ENCODE assay signal across 1 cellular context in the genomic region with DNA sequence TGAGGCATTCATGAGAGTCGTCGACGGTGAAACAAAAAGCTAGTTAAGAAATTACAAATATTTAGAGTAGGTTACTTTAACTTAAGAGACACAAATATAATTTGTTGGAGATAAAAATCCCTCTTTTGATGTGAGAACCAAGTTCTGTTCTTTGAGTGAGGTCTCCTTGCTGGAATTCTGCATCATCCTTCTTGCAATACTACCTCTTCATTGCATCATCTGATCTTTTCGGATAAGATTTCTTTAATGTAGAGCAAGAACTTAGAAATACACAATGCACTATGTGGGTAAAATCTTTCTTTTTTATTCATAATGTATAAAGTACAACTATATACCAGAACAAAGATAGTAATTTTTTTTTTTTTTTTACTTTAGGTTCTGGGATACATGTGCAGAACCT.
TF ChIP-seq lines count a peak whose summit lies in the region.

No MANE protein-coding gene starts in this region.

TF ChIP-seq in K562, 482 proteins besides CTCF, POLR2A, EP300 and RAD21 (continued from another document):
- TF ChIP-seq YY1 (IDR thresholded peaks at IDR 0.05; ENCODE audit: borderline replicate concordance in 1 of 3, control insufficient read depth in 1 of 3, extremely low read depth in 1 of 3, insufficient read depth in 3 of 3, insufficient read length in 1 of 3, insufficient replicate concordance in 2 of 3, low read depth in 1 of 3, low read length in 2 of 3) (no peak), CBX2 (IDR thresholded peaks at IDR 0.05; ENCODE audit: insufficient read depth, low read length, poor library complexity, severe bottlenecking) (no peak), CEBPB (tag; IDR thresholded peaks at IDR 0.05) (peak; percentile 47), ZNF408 (CRISPR knock-in tag; IDR thresholded peaks at IDR 0.05; ENCODE audit: low read depth) (no peak), ZNF212 (CRISPR knock-in tag; IDR thresholded peaks at IDR 0.05) (no peak), JUND (IDR thresholded peaks at IDR 0.05; ENCODE audit: borderline replicate concordance, low read depth, low read length) (peak; percentile 30; the same call in 1 of the 2 replicates), JUND (tag; IDR thresholded peaks at IDR 0.05; ENCODE audit: borderline replicate concordance, low read depth, low read length) (no peak), TRIM24 (IDR thresholded peaks at IDR 0.05) (peak; percentile 88 to 92), CREB1 (IDR thresholded peaks at IDR 0.05) (no peak), CREB1 (CRISPR knock-in tag; IDR thresholded peaks at IDR 0.05) (no peak), FOXK2 (conservative IDR thresholded peaks at IDR 0.05 in 1 of 2, IDR thresholded peaks at IDR 0.05 in 1 of 2; ENCODE audit: low read depth in 2 of 2) (no peak), PHF8 (IDR thresholded peaks at IDR 0.05; ENCODE audit: borderline replicate concordance, low read length) (no peak), HNRNPK (IDR thresholded peaks at IDR 0.05; ENCODE audit: low read depth, low read length, poor library complexity, severe bottlenecking) (no peak), NFIX (CRISPR knock-in tag; IDR thresholded peaks at IDR 0.05; ENCODE audit: low read depth) (no peak), HMGN3 (IDR thresholded peaks at IDR 0.05; ENCODE audit: borderline replicate concordance, extremely low read depth, insufficient read length, low read depth, low read length) (no peak), MCM5 (IDR thresholded peaks at IDR 0.05; ENCODE audit: low read depth) (no peak), RBM22 (IDR thresholded peaks at IDR 0.05; ENCODE audit: low read depth, low read length, poor library complexity, severe bottlenecking) (no peak), SMAD1 (IDR thresholded peaks at IDR 0.05; ENCODE audit: low read depth, low read length, partially characterized antibody) (no peak), PHF21A (IDR thresholded peaks at IDR 0.05; ENCODE audit: borderline replicate concordance, low read depth) (no peak), ZNF696 (CRISPR knock-in tag; conservative IDR thresholded peaks at IDR 0.05) (no peak), ZNF76 (CRISPR knock-in tag; IDR thresholded peaks at IDR 0.05; ENCODE audit: borderline replicate concordance) (no peak), ZFP1 (CRISPR knock-in tag; IDR thresholded peaks at IDR 0.05) (no peak), YBX1 (IDR thresholded peaks at IDR 0.05) (no peak), ESRRB (CRISPR knock-in tag; IDR thresholded peaks at IDR 0.05; ENCODE audit: borderline replicate concordance) (no peak), CEBPG (CRISPR knock-in tag; IDR thresholded peaks at IDR 0.05) (peak; percentile 78), CEBPG (tag; conservative IDR thresholded peaks at IDR 0.05 in 1 of 2, IDR thresholded peaks at IDR 0.05 in 1 of 2) (peak; percentile 95 to 96), EP400 (IDR thresholded peaks at IDR 0.05) (peak; percentile 18; the same call in 1 of the 2 replicates), ZNF140 (CRISPR knock-in tag; IDR thresholded peaks at IDR 0.05) (no peak), ZNF644 (tag; IDR thresholded peaks at IDR 0.05; ENCODE audit: low read depth) (no peak), ZSCAN32 (CRISPR knock-in tag; IDR thresholded peaks at IDR 0.05) (peak; percentile 79; the same call in 1 of the 2 replicates), ZNF445 (CRISPR knock-in tag; IDR thresholded peaks at IDR 0.05; ENCODE audit: low read depth) (no peak), ZNF583 (CRISPR knock-in tag; IDR thresholded peaks at IDR 0.05) (no peak), FIP1L1 (IDR thresholded peaks at IDR 0.05; ENCODE audit: low read depth, low read length, poor library complexity, severe bottlenecking) (no peak), EHMT2 (IDR thresholded peaks at IDR 0.05) (no peak), POLR2H (tag; IDR thresholded peaks at IDR 0.05; ENCODE audit: low read depth) (peak; percentile 34; the same call in 1 of the 2 replicates), MTA1 (IDR thresholded peaks at IDR 0.05; ENCODE audit: borderline replicate concordance) (no peak), ZNF224 (CRISPR knock-in tag; IDR thresholded peaks at IDR 0.05) (no peak), RUNX1 (IDR thresholded peaks at IDR 0.05; ENCODE audit: low read depth) (no peak), ZNF431 (CRISPR knock-in tag; IDR thresholded peaks at IDR 0.05) (no peak), HMG20B (CRISPR knock-in tag; IDR thresholded peaks at IDR 0.05) (no peak), POLR2AphosphoS2 (IDR thresholded peaks at IDR 0.05; ENCODE audit: low read length) (no peak), CSDE1 (IDR thresholded peaks at IDR 0.05) (no peak)
- TF ChIP-seq, protein P1, sequence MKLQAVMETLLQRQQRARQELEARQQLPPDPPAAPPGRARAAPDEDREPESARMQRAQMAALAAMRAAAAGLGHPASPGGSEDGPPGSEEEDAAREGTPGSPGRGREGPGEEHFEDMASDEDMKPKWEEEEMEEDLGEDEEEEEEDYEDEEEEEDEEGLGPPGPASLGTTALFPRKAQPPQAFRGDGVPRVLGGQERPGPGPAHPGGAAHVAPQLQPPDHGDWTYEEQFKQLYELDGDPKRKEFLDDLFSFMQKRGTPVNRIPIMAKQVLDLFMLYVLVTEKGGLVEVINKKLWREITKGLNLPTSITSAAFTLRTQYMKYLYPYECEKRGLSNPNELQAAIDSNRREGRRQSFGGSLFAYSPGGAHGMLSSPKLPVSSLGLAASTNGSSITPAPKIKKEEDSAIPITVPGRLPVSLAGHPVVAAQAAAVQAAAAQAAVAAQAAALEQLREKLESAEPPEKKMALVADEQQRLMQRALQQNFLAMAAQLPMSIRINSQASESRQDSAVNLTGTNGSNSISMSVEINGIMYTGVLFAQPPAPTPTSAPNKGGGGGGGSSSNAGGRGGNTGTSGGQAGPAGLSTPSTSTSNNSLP (IDR thresholded peaks at IDR 0.05; ENCODE audit: borderline replicate concordance, low read depth, low read length), result no peak
- TF ChIP-seq, protein P2, sequence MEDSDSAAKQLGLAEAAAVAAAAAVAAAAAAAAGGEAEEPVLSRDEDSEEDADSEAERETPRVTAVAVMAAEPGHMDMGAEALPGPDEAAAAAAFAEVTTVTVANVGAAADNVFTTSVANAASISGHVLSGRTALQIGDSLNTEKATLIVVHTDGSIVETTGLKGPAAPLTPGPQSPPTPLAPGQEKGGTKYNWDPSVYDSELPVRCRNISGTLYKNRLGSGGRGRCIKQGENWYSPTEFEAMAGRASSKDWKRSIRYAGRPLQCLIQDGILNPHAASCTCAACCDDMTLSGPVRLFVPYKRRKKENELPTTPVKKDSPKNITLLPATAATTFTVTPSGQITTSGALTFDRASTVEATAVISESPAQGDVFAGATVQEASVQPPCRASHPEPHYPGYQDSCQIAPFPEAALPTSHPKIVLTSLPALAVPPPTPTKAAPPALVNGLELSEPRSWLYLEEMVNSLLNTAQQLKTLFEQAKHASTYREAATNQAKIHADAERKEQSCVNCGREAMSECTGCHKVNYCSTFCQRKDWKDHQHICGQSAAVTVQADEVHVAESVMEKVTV (CRISPR knock-in tag; IDR thresholded peaks at IDR 0.05), result no peak
- TF ChIP-seq, protein P3, sequence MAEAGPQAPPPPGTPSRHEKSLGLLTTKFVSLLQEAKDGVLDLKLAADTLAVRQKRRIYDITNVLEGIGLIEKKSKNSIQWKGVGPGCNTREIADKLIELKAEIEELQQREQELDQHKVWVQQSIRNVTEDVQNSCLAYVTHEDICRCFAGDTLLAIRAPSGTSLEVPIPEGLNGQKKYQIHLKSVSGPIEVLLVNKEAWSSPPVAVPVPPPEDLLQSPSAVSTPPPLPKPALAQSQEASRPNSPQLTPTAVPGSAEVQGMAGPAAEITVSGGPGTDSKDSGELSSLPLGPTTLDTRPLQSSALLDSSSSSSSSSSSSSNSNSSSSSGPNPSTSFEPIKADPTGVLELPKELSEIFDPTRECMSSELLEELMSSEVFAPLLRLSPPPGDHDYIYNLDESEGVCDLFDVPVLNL (CRISPR knock-in tag; IDR thresholded peaks at IDR 0.05; ENCODE audit: low read depth), result no peak
- TF ChIP-seq, protein P4, sequence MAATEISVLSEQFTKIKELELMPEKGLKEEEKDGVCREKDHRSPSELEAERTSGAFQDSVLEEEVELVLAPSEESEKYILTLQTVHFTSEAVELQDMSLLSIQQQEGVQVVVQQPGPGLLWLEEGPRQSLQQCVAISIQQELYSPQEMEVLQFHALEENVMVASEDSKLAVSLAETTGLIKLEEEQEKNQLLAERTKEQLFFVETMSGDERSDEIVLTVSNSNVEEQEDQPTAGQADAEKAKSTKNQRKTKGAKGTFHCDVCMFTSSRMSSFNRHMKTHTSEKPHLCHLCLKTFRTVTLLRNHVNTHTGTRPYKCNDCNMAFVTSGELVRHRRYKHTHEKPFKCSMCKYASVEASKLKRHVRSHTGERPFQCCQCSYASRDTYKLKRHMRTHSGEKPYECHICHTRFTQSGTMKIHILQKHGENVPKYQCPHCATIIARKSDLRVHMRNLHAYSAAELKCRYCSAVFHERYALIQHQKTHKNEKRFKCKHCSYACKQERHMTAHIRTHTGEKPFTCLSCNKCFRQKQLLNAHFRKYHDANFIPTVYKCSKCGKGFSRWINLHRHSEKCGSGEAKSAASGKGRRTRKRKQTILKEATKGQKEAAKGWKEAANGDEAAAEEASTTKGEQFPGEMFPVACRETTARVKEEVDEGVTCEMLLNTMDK (IDR thresholded peaks at IDR 0.05; ENCODE audit: borderline replicate concordance, insufficient read depth, low read depth, low read length, poor library complexity, severe bottlenecking), result no peak
- TF ChIP-seq, protein P5, sequence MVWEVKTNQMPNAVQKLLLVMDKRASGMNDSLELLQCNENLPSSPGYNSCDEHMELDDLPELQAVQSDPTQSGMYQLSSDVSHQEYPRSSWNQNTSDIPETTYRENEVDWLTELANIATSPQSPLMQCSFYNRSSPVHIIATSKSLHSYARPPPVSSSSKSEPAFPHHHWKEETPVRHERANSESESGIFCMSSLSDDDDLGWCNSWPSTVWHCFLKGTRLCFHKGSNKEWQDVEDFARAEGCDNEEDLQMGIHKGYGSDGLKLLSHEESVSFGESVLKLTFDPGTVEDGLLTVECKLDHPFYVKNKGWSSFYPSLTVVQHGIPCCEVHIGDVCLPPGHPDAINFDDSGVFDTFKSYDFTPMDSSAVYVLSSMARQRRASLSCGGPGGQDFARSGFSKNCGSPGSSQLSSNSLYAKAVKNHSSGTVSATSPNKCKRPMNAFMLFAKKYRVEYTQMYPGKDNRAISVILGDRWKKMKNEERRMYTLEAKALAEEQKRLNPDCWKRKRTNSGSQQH (CRISPR knock-in tag; IDR thresholded peaks at IDR 0.05), result no peak
- TF ChIP-seq, protein P6, sequence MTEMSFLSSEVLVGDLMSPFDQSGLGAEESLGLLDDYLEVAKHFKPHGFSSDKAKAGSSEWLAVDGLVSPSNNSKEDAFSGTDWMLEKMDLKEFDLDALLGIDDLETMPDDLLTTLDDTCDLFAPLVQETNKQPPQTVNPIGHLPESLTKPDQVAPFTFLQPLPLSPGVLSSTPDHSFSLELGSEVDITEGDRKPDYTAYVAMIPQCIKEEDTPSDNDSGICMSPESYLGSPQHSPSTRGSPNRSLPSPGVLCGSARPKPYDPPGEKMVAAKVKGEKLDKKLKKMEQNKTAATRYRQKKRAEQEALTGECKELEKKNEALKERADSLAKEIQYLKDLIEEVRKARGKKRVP (CRISPR knock-in tag; IDR thresholded peaks at IDR 0.05), result peak; percentile 92
- TF ChIP-seq, protein P7, sequence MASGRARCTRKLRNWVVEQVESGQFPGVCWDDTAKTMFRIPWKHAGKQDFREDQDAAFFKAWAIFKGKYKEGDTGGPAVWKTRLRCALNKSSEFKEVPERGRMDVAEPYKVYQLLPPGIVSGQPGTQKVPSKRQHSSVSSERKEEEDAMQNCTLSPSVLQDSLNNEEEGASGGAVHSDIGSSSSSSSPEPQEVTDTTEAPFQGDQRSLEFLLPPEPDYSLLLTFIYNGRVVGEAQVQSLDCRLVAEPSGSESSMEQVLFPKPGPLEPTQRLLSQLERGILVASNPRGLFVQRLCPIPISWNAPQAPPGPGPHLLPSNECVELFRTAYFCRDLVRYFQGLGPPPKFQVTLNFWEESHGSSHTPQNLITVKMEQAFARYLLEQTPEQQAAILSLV (tag; IDR thresholded peaks at IDR 0.05), result 0 out of 2 replicates have a peak, but pooled peaks have one; percentile 23
- TF ChIP-seq, protein P8, sequence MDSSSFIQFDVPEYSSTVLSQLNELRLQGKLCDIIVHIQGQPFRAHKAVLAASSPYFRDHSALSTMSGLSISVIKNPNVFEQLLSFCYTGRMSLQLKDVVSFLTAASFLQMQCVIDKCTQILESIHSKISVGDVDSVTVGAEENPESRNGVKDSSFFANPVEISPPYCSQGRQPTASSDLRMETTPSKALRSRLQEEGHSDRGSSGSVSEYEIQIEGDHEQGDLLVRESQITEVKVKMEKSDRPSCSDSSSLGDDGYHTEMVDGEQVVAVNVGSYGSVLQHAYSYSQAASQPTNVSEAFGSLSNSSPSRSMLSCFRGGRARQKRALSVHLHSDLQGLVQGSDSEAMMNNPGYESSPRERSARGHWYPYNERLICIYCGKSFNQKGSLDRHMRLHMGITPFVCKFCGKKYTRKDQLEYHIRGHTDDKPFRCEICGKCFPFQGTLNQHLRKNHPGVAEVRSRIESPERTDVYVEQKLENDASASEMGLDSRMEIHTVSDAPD (CRISPR knock-in tag; IDR thresholded peaks at IDR 0.05), result no peak
- TF ChIP-seq, protein P9, sequence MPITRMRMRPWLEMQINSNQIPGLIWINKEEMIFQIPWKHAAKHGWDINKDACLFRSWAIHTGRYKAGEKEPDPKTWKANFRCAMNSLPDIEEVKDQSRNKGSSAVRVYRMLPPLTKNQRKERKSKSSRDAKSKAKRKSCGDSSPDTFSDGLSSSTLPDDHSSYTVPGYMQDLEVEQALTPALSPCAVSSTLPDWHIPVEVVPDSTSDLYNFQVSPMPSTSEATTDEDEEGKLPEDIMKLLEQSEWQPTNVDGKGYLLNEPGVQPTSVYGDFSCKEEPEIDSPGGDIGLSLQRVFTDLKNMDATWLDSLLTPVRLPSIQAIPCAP (CRISPR knock-in tag; IDR thresholded peaks at IDR 0.05; ENCODE audit: borderline replicate concordance), result no peak
- TF ChIP-seq, protein P10, sequence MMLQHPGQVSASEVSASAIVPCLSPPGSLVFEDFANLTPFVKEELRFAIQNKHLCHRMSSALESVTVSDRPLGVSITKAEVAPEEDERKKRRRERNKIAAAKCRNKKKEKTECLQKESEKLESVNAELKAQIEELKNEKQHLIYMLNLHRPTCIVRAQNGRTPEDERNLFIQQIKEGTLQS (IDR thresholded peaks at IDR 0.05), result peak; percentile 84
- TF ChIP-seq, protein P10 (CRISPR knock-in tag; conservative IDR thresholded peaks at IDR 0.05), result no peak
TF ChIP-seq in K562: peak in this region for 11.
